ENCODE assay signal across 24 cellular contexts in genomic region chr4:2808001-2808400, GRCh38.
"Had no signal": no experiment of that assay in that cellular context is flagged by ENCODE, and none has a peak within 500 bp of the region (broad histone marks: within the 10 kb centered on the region; RNA-seq: fewer than 3 reads in every experiment).

No MANE protein-coding gene starts in this region.

- H3K9ac ChIP-seq: SK-N-SH had no signal

- H3K4me3 ChIP-seq: esophagus muscularis mucosa, heart right ventricle, left lung, right atrium auricular region had no signal

- H3K4me1 Mint-ChIP-seq: endodermal cell had no signal

- H3K27ac ChIP-seq: right atrium auricular region had no signal

- DNase-seq: activated CD4-positive, alpha-beta T cell treated with anti-CD3 and anti-CD28 coated beads for 1 hour; activated gamma-delta T cell treated with Interleukin-2 at 50 U/mL for 16 hours; activated naive CD4-positive, alpha-beta T cell treated with anti-CD3 and anti-CD28 coated beads, Interleukin-2, amount 50 U/mL, for 16 hours; activated T-cell treated with anti-CD3 and anti-CD28 coated beads, Interleukin-2, amount 50 U/mL, for 24 hours; amygdala; central memory CD4-positive, alpha-beta T cell; endodermal cell; foreskin melanocyte; mammary epithelial cell; naive thymus-derived CD4-positive, alpha-beta T cell; SK-N-SH; stimulated activated CD4-positive, alpha-beta T cell treated with anti-CD3 and anti-CD28 coated beads, Interleukin-2, amount 100 ng/mL, for 48 hours; stimulated activated naive CD8-positive, alpha-beta T cell treated with anti-CD3 and anti-CD28 coated beads, Interleukin-15, Interleukin-2, amounts not matched to agents 100 U/mL and 50 U/mL, for 24 hours; substantia nigra; SW 1271; T-helper 9 cell had no signal

- H3K27me3 Mint-ChIP-seq: activated T-cell treated with anti-CD3 and anti-CD28 coated beads, Interleukin-2, amount 50 U/mL, for 24 hours; activated T-helper 17 cell treated with anti-CD3 and anti-CD28 coated beads, Interleukin-2, amount 50 U/mL, for 72 hours; naive thymus-derived CD4-positive, alpha-beta T cell had no signal

- H3K27ac Mint-ChIP-seq: activated T-helper 17 cell treated with anti-CD3 and anti-CD28 coated beads, Interleukin-2, amount 50 U/mL, for 72 hours; endodermal cell; mesothelial cell of epicardium had no signal

- H3K27me3 ChIP-seq: esophagus muscularis mucosa, heart right ventricle, left lung, right atrium auricular region had no signal

- ATAC-seq: activated T-helper 17 cell treated with anti-CD3 and anti-CD28 coated beads, Interleukin-2, amount 50 U/mL, for 72 hours; heart right ventricle; left lung; naive thymus-derived CD4-positive, alpha-beta T cell; stimulated activated naive CD8-positive, alpha-beta T cell treated with anti-CD3 and anti-CD28 coated beads, Interleukin-15, Interleukin-2, amounts not matched to agents 100 U/mL and 50 U/mL, for 24 hours had no signal

- H3K9me3 ChIP-seq: esophagus muscularis mucosa, heart right ventricle, left lung, right atrium auricular region, SK-N-SH had no signal

- H3K36me3 ChIP-seq: esophagus muscularis mucosa, right atrium auricular region had no signal

- H3K36me3 Mint-ChIP-seq: mesothelial cell of epicardium had no signal

- H3K4me2 ChIP-seq: SK-N-SH had no signal

- H3K9me3 Mint-ChIP-seq: activated T-cell treated with anti-CD3 and anti-CD28 coated beads, Interleukin-2, amount 50 U/mL, for 24 hours; activated T-helper 17 cell treated with anti-CD3 and anti-CD28 coated beads, Interleukin-2, amount 50 U/mL, for 72 hours; endodermal cell; mesothelial cell of epicardium; neural crest cell; T-helper 1 cell treated with Interleukin-12 subunit alpha and Interleukin-12 subunit beta and Interleukin-4 antibody, amounts not matched to agents 30 μg/mL and 1 μg/mL, for 36 hours had no signal

- H3K4me3 Mint-ChIP-seq: activated T-cell treated with anti-CD3 and anti-CD28 coated beads, Interleukin-2, amount 50 U/mL, for 24 hours; activated T-helper 17 cell treated with anti-CD3 and anti-CD28 coated beads, Interleukin-2, amount 50 U/mL, for 72 hours; endodermal cell; mesothelial cell of epicardium; naive thymus-derived CD4-positive, alpha-beta T cell; neural crest cell; T-helper 1 cell treated with Interleukin-12 subunit alpha and Interleukin-12 subunit beta and Interleukin-4 antibody, amounts not matched to agents 30 μg/mL and 1 μg/mL, for 36 hours had no signal
